Comparison of ENCODE assay signal across 1 cellular context in the genomic region with DNA sequence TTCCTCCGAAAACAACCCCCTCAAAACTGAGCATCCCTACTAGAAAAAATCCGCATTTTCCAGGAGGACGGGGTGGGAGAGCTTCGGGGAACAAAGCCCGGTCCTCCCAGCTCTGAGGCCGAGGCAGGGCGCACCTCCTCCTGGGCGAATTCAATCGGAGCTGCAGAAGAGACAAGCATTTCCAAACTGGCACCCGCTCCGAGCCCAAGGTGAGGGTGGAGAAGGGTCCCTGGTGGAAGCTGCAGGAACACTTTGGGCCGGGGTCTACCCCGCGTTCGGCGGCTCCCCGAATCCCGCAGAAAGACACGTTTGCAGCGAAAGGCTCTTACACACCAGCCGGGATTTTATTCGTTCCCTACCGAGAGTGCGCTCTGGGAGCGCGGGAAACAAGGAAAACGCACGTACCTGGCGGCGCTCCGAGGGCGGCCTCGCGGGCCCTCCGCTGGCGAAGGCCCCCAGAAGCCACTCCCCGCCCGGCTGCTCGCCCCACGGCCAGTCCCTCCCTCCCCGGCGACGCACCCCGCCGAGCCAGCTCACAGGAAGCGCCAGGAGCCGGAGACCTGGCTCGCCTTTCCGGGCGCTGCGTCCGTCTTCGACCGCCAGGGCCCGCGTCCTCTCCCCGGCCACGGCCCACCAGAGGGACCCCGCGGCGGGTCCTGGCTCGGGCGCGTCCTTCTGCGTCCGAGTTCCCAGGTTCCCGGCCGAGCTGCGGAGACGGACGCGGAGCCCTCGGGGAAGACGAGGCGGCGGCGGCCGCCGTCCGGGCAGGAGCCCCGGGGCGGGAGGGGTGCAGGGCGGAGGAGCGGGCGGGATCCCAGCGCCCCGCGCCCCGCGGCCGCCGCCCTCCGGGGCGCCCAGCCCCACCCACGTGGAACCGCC.
A peak's percentile ranks its signal among the peaks of the same experiment; 100 is the strongest.
TF ChIP-seq lines count a peak whose summit lies in the region.

No MANE protein-coding gene starts in this region.

TF ChIP-seq in HepG2, 621 proteins besides CTCF, POLR2A, EP300 and RAD21 (continued from another document and continues in another):
- TF ChIP-seq, protein P1, sequence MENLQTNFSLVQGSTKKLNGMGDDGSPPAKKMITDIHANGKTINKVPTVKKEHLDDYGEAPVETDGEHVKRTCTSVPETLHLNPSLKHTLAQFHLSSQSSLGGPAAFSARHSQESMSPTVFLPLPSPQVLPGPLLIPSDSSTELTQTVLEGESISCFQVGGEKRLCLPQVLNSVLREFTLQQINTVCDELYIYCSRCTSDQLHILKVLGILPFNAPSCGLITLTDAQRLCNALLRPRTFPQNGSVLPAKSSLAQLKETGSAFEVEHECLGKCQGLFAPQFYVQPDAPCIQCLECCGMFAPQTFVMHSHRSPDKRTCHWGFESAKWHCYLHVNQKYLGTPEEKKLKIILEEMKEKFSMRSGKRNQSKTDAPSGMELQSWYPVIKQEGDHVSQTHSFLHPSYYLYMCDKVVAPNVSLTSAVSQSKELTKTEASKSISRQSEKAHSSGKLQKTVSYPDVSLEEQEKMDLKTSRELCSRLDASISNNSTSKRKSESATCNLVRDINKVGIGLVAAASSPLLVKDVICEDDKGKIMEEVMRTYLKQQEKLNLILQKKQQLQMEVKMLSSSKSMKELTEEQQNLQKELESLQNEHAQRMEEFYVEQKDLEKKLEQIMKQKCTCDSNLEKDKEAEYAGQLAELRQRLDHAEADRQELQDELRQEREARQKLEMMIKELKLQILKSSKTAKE (CRISPR knock-in tag; IDR thresholded peaks at IDR 0.05; ENCODE audit: borderline replicate concordance), result no peak; the same call in 1 of the 2 replicates
- no peak for TF ChIP-seq ZNF607 (CRISPR knock-in tag; IDR thresholded peaks at IDR 0.05; ENCODE audit: borderline replicate concordance)
- TF ChIP-seq ZNF431 (CRISPR knock-in tag; IDR thresholded peaks at IDR 0.05; ENCODE audit: borderline replicate concordance, low read depth), result no peak
- TF ChIP-seq ZBTB3 (CRISPR knock-in tag; IDR thresholded peaks at IDR 0.05; ENCODE audit: borderline replicate concordance, low read depth), result no peak
- TF ChIP-seq RBFOX2 (IDR thresholded peaks at IDR 0.05; ENCODE audit: low read depth, low read length), result peak; percentile 90
- no peak; the same call in none of the 2 replicates for TF ChIP-seq ARNT2 (CRISPR knock-in tag; IDR thresholded peaks at IDR 0.05; ENCODE audit: low read depth)
- TF ChIP-seq MAX (IDR thresholded peaks at IDR 0.05), result peak; percentile 88
- 0 out of 2 replicates have a peak, but pooled peaks have one; percentile 10 for TF ChIP-seq ZNF567 (CRISPR knock-in tag; IDR thresholded peaks at IDR 0.05; ENCODE audit: borderline replicate concordance)
- peak; percentile 30; the same call in 1 of the 2 replicates for TF ChIP-seq ZNF556 (CRISPR knock-in tag; IDR thresholded peaks at IDR 0.05; ENCODE audit: borderline replicate concordance)
- TF ChIP-seq, protein P2, sequence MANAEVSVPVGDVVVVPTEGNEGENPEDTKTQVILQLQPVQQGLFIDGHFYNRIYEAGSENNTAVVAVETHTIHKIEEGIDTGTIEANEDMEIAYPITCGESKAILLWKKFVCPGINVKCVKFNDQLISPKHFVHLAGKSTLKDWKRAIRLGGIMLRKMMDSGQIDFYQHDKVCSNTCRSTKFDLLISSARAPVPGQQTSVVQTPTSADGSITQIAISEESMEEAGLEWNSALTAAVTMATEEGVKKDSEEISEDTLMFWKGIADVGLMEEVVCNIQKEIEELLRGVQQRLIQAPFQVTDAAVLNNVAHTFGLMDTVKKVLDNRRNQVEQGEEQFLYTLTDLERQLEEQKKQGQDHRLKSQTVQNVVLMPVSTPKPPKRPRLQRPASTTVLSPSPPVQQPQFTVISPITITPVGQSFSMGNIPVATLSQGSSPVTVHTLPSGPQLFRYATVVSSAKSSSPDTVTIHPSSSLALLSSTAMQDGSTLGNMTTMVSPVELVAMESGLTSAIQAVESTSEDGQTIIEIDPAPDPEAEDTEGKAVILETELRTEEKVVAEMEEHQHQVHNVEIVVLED (CRISPR knock-in tag; IDR thresholded peaks at IDR 0.05; ENCODE audit: borderline replicate concordance), result peak; percentile 13; the same call in 1 of the 2 replicates
- peak; percentile 31; the same call in 1 of the 2 replicates for TF ChIP-seq ZSCAN25 (CRISPR knock-in tag; IDR thresholded peaks at IDR 0.05)
- TF ChIP-seq ZNF17 (CRISPR knock-in tag; IDR thresholded peaks at IDR 0.05), result no peak
- peak; percentile 28 for TF ChIP-seq YY1 (IDR thresholded peaks at IDR 0.05; ENCODE audit: insufficient read depth, insufficient replicate concordance, low read depth, low read length)
- TF ChIP-seq, protein P3, sequence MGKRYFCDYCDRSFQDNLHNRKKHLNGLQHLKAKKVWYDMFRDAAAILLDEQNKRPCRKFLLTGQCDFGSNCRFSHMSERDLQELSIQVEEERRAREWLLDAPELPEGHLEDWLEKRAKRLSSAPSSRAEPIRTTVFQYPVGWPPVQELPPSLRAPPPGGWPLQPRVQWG (CRISPR knock-in tag; IDR thresholded peaks at IDR 0.05; ENCODE audit: borderline replicate concordance, low read depth), result no peak
- TF ChIP-seq ATF3 (CRISPR knock-in tag; IDR thresholded peaks at IDR 0.05), result 0 out of 2 replicates have a peak, but pooled peaks have one; percentile 8
- TF ChIP-seq, protein P4, sequence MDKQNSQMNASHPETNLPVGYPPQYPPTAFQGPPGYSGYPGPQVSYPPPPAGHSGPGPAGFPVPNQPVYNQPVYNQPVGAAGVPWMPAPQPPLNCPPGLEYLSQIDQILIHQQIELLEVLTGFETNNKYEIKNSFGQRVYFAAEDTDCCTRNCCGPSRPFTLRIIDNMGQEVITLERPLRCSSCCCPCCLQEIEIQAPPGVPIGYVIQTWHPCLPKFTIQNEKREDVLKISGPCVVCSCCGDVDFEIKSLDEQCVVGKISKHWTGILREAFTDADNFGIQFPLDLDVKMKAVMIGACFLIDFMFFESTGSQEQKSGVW (CRISPR knock-in tag; IDR thresholded peaks at IDR 0.05; ENCODE audit: borderline replicate concordance), result no peak
- peak; percentile 50; the same call in 1 of the 2 replicates for TF ChIP-seq SALL1 (CRISPR knock-in tag; IDR thresholded peaks at IDR 0.05)
- TF ChIP-seq NR2C2 (CRISPR knock-in tag; IDR thresholded peaks at IDR 0.05; ENCODE audit: borderline replicate concordance), result no peak
- no peak for TF ChIP-seq ZNF598 (CRISPR knock-in tag; IDR thresholded peaks at IDR 0.05; ENCODE audit: borderline replicate concordance)
- TF ChIP-seq ZNF562 (CRISPR knock-in tag; IDR thresholded peaks at IDR 0.05; ENCODE audit: borderline replicate concordance), result no peak
- TF ChIP-seq, protein P5, sequence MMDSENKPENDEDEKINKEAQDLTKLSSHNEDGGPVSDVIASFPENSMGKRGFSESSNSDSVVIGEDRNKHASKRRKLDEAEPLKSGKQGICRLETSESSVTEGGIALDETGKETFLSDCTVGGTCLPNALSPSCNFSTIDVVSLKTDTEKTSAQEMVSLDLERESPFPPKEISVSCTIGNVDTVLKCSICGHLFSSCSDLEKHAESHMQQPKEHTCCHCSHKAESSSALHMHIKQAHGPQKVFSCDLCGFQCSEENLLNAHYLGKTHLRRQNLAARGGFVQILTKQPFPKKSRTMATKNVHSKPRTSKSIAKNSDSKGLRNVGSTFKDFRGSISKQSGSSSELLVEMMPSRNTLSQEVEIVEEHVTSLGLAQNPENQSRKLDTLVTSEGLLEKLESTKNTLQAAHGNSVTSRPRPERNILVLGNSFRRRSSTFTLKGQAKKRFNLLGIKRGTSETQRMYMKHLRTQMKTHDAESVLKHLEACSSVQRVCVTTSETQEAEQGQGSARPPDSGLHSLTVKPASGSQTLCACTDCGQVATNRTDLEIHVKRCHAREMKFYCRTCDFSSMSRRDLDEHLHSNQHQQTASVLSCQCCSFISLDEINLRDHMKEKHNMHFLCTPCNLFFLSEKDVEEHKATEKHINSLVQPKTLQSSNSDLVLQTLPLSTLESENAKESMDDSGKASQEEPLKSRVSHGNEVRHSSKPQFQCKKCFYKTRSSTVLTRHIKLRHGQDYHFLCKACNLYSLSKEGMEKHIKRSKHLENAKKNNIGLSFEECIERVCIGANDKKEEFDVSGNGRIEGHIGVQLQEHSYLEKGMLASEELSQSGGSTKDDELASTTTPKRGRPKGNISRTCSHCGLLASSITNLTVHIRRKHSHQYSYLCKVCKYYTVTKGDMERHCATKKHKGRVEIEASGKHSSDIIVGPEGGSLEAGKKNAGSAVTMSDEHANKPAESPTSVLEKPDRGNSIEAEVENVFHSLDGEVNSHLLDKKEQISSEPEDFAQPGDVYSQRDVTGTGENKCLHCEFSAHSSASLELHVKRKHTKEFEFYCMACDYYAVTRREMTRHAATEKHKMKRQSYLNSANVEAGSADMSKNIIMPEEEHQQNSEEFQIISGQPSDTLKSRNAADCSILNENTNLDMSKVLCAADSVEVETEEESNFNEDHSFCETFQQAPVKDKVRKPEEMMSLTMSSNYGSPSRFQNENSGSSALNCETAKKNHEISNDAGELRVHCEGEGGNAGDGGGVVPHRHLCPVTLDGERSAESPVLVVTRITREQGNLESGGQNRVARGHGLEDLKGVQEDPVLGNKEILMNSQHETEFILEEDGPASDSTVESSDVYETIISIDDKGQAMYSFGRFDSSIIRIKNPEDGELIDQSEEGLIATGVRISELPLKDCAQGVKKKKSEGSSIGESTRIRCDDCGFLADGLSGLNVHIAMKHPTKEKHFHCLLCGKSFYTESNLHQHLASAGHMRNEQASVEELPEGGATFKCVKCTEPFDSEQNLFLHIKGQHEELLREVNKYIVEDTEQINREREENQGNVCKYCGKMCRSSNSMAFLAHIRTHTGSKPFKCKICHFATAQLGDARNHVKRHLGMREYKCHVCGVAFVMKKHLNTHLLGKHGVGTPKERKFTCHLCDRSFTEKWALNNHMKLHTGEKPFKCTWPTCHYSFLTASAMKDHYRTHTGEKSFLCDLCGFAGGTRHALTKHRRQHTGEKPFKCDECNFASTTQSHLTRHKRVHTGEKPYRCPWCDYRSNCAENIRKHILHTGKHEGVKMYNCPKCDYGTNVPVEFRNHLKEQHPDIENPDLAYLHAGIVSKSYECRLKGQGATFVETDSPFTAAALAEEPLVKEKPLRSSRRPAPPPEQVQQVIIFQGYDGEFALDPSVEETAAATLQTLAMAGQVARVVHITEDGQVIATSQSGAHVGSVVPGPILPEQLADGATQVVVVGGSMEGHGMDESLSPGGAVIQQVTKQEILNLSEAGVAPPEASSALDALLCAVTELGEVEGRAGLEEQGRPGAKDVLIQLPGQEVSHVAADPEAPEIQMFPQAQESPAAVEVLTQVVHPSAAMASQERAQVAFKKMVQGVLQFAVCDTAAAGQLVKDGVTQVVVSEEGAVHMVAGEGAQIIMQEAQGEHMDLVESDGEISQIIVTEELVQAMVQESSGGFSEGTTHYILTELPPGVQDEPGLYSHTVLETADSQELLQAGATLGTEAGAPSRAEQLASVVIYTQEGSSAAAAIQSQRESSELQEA (CRISPR knock-in tag; IDR thresholded peaks at IDR 0.05; ENCODE audit: not compliant biosample characterization), result no peak
- no peak for TF ChIP-seq ZNF101 (CRISPR knock-in tag; IDR thresholded peaks at IDR 0.05; ENCODE audit: borderline replicate concordance, low read depth)
- TF ChIP-seq CHD4 (IDR thresholded peaks at IDR 0.05; ENCODE audit: borderline replicate concordance, low read length), result no peak
- TF ChIP-seq CENPX (CRISPR knock-in tag; IDR thresholded peaks at IDR 0.05), result no peak
- TF ChIP-seq NFYC (CRISPR knock-in tag; IDR thresholded peaks at IDR 0.05), result no peak; the same call in 1 of the 2 replicates
- peak; percentile 81 for TF ChIP-seq ZNF563 (CRISPR knock-in tag; IDR thresholded peaks at IDR 0.05)
- 0 out of 2 replicates have a peak, but pooled peaks have one; percentile 24 for TF ChIP-seq ISL2 (CRISPR knock-in tag; IDR thresholded peaks at IDR 0.05)
- TF ChIP-seq GZF1 (CRISPR knock-in tag; IDR thresholded peaks at IDR 0.05), result 0 out of 2 replicates have a peak, but pooled peaks have one; percentile 36
- peak; percentile 78 for TF ChIP-seq MXD3 (CRISPR knock-in tag; IDR thresholded peaks at IDR 0.05)
- TF ChIP-seq ZNF775 (CRISPR knock-in tag; IDR thresholded peaks at IDR 0.05; ENCODE audit: borderline replicate concordance), result no peak
- TF ChIP-seq ZNF747 (CRISPR knock-in tag; IDR thresholded peaks at IDR 0.05; ENCODE audit: borderline replicate concordance), result no peak
- peak; percentile 64; the same call in 1 of the 2 replicates for TF ChIP-seq ZIK1 (CRISPR knock-in tag; IDR thresholded peaks at IDR 0.05; ENCODE audit: borderline replicate concordance, low read depth)
- TF ChIP-seq ZBTB43 (CRISPR knock-in tag; conservative IDR thresholded peaks at IDR 0.05), result 0 out of 2 replicates have a peak, but pooled peaks have one; percentile 58
- TF ChIP-seq SRSF1 (optimal IDR thresholded peaks at IDR 0.05; ENCODE audit: low read depth, low read length), result peak; percentile 81
- TF ChIP-seq KLF11 (CRISPR knock-in tag; IDR thresholded peaks at IDR 0.05), result no peak; the same call in 1 of the 2 replicates
- no peak for TF ChIP-seq ZNF614 (CRISPR knock-in tag; IDR thresholded peaks at IDR 0.05; ENCODE audit: borderline replicate concordance)
- TF ChIP-seq ZSCAN12 (CRISPR knock-in tag; IDR thresholded peaks at IDR 0.05), result peak; percentile 67; the same call in 1 of the 2 replicates
- TF ChIP-seq, protein P6, sequence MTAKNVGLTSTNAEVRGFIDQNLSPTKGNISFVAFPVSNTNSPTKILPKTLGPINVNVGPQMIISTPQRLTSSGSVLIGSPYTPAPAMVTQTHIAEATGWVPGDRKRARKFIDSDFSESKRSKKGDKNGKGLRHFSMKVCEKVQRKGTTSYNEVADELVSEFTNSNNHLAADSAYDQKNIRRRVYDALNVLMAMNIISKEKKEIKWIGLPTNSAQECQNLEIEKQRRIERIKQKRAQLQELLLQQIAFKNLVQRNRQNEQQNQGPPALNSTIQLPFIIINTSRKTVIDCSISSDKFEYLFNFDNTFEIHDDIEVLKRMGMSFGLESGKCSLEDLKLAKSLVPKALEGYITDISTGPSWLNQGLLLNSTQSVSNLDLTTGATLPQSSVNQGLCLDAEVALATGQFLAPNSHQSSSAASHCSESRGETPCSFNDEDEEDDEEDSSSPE (CRISPR knock-in tag; IDR thresholded peaks at IDR 0.05), result peak; percentile 81
- TF ChIP-seq PAWR (CRISPR knock-in tag; IDR thresholded peaks at IDR 0.05; ENCODE audit: borderline replicate concordance), result no peak
- no peak for TF ChIP-seq NFIC (IDR thresholded peaks at IDR 0.05; ENCODE audit: low read length)
- TF ChIP-seq ZNF780A (CRISPR knock-in tag; IDR thresholded peaks at IDR 0.05), result no peak
- TF ChIP-seq NFKB2 (CRISPR knock-in tag; IDR thresholded peaks at IDR 0.05; ENCODE audit: borderline replicate concordance), result no peak; the same call in 1 of the 2 replicates
